ENCODE assay signal across 2 cellular contexts in the genomic region with DNA sequence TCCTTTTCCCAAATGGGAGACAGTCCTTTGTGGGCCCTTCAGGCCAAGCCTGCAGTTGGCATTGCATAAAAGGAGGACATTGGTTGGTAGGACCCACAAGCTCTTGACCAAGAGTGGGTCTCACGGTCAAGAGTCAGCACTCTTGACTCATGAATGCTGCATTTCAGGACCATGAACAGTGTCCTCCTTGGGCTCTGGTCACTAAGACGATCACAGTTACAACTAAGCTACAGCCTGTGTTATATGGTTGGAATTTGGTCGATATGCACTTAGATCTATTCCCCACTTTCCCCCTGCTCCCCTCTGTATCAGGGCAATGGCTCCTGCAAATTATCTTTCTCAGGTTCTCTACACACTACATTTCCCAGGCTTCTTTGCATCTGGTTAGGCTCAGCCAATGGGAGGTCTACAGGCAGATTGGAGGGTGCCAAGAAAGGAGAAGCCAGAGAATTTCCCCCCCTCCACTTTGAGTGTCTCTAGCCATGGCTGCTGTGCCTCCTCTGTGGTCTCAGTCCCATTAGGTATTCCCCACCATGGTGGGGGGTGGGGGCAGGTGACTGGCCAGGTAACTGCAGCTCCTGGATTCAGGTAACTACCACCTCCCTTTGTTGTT.
TF ChIP-seq lines count a peak whose summit lies in the region.

No MANE protein-coding gene starts in this region.

TF ChIP-seq in GM12878, 131 proteins besides CTCF, POLR2A, EP300 and RAD21:
- TF ChIP-seq SIX5 (IDR thresholded peaks at IDR 0.05; ENCODE audit: low read depth, low read length, severe bottlenecking) = peak; percentile 26
- no peak for TF ChIP-seq MYB (IDR thresholded peaks at IDR 0.05; ENCODE audit: borderline replicate concordance, low read depth, low read length)
- TF ChIP-seq, protein P1, sequence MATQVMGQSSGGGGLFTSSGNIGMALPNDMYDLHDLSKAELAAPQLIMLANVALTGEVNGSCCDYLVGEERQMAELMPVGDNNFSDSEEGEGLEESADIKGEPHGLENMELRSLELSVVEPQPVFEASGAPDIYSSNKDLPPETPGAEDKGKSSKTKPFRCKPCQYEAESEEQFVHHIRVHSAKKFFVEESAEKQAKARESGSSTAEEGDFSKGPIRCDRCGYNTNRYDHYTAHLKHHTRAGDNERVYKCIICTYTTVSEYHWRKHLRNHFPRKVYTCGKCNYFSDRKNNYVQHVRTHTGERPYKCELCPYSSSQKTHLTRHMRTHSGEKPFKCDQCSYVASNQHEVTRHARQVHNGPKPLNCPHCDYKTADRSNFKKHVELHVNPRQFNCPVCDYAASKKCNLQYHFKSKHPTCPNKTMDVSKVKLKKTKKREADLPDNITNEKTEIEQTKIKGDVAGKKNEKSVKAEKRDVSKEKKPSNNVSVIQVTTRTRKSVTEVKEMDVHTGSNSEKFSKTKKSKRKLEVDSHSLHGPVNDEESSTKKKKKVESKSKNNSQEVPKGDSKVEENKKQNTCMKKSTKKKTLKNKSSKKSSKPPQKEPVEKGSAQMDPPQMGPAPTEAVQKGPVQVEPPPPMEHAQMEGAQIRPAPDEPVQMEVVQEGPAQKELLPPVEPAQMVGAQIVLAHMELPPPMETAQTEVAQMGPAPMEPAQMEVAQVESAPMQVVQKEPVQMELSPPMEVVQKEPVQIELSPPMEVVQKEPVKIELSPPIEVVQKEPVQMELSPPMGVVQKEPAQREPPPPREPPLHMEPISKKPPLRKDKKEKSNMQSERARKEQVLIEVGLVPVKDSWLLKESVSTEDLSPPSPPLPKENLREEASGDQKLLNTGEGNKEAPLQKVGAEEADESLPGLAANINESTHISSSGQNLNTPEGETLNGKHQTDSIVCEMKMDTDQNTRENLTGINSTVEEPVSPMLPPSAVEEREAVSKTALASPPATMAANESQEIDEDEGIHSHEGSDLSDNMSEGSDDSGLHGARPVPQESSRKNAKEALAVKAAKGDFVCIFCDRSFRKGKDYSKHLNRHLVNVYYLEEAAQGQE (IDR thresholded peaks at IDR 0.05; ENCODE audit: low read depth, low read length) = peak; percentile 67

TF ChIP-seq in HEK293T, 16 proteins besides CTCF, POLR2A, EP300 and RAD21:
- TF ChIP-seq HDGF (IDR thresholded peaks at IDR 0.05; ENCODE audit: borderline replicate concordance) (no peak), SP1 (IDR thresholded peaks at IDR 0.05) (no peak), ELF4 (IDR thresholded peaks at IDR 0.05) (no peak), L3MBTL2 (conservative IDR thresholded peaks at IDR 0.05) (no peak), FOXK2 (IDR thresholded peaks at IDR 0.05) (no peak), NFRKB (IDR thresholded peaks at IDR 0.05) (no peak), ZNF384 (IDR thresholded peaks at IDR 0.05) (no peak)
- TF ChIP-seq, protein P2, sequence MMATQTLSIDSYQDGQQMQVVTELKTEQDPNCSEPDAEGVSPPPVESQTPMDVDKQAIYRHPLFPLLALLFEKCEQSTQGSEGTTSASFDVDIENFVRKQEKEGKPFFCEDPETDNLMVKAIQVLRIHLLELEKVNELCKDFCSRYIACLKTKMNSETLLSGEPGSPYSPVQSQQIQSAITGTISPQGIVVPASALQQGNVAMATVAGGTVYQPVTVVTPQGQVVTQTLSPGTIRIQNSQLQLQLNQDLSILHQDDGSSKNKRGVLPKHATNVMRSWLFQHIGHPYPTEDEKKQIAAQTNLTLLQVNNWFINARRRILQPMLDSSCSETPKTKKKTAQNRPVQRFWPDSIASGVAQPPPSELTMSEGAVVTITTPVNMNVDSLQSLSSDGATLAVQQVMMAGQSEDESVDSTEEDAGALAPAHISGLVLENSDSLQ (IDR thresholded peaks at IDR 0.05) = no peak
